Comparison of ENCODE assay signal across 1 cellular context in the genomic region with DNA sequence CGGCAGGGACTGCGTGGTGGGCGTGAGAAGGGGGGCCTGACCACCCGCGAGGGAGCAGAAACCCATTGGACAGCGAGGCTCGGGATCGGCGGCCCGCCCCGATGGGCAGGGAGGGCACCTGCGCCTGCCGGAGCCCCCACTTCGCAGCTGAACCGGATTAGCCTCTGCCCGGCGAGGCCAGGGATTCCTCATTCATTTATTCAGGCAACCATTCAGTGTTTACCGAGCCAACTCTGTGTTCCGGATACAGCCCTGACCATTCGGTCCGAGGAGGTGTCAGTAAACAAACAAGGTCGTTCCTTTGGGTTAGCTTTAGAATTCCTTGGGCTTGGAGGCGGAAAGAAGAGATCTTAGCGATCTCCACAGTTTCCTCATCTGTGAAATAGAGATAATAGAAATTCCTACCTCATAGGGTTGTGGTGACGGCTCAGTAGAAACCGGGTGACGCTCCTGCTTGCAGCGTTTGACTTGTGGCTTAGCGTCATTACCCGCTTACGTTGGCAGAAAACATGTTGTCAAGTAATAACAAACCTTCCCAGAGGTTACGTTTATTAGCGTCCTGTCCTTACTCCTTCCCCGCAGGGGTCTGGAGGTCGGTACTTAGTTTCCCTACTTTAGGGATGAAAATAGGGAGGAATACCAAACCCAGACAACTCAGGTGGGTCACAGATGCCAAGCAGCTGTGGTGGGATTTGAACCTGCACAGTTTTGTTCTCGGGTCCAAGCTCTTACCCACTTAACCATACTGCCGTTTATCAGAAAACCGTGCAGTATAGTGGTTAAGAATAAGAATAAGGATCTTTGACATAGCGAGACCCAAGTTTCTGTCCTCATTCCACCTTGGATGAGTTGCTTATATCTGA.
TF ChIP-seq lines count a peak whose summit lies in the region.

No MANE protein-coding gene starts in this region.

TF ChIP-seq in K562, 482 proteins besides CTCF, POLR2A, EP300 and RAD21 (continued from another document):
- TF ChIP-seq, protein P1, sequence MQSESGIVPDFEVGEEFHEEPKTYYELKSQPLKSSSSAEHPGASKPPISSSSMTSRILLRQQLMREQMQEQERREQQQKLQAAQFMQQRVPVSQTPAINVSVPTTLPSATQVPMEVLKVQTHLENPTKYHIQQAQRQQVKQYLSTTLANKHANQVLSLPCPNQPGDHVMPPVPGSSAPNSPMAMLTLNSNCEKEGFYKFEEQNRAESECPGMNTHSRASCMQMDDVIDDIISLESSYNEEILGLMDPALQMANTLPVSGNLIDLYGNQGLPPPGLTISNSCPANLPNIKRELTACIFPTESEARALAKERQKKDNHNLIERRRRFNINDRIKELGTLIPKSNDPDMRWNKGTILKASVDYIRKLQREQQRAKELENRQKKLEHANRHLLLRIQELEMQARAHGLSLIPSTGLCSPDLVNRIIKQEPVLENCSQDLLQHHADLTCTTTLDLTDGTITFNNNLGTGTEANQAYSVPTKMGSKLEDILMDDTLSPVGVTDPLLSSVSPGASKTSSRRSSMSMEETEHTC (IDR thresholded peaks at IDR 0.05), result no peak
- TF ChIP-seq ESRRA (IDR thresholded peaks at IDR 0.05; ENCODE audit: borderline replicate concordance, low read depth) (peak; percentile 70; the same call in 1 of the 2 replicates), CREB1 (IDR thresholded peaks at IDR 0.05) (peak; percentile 97), CREB1 (CRISPR knock-in tag; IDR thresholded peaks at IDR 0.05) (peak; percentile 95), ZNF583 (CRISPR knock-in tag; IDR thresholded peaks at IDR 0.05) (no peak), FOXJ2 (tag; IDR thresholded peaks at IDR 0.05) (peak; percentile 87), CREBBP (IDR thresholded peaks at IDR 0.05; ENCODE audit: low read depth, low read length) (no peak), TEAD4 (IDR thresholded peaks at IDR 0.05; ENCODE audit: low read length) (peak; percentile 76), TEAD4 (CRISPR knock-in tag; IDR thresholded peaks at IDR 0.05; ENCODE audit: borderline replicate concordance) (0 out of 2 replicates have a peak, but pooled peaks have one; percentile 42), HCFC1 (IDR thresholded peaks at IDR 0.05; ENCODE audit: low read depth, low read length) (no peak), DIDO1 (tag; IDR thresholded peaks at IDR 0.05; ENCODE audit: low read depth) (no peak)
- TF ChIP-seq, protein P2, sequence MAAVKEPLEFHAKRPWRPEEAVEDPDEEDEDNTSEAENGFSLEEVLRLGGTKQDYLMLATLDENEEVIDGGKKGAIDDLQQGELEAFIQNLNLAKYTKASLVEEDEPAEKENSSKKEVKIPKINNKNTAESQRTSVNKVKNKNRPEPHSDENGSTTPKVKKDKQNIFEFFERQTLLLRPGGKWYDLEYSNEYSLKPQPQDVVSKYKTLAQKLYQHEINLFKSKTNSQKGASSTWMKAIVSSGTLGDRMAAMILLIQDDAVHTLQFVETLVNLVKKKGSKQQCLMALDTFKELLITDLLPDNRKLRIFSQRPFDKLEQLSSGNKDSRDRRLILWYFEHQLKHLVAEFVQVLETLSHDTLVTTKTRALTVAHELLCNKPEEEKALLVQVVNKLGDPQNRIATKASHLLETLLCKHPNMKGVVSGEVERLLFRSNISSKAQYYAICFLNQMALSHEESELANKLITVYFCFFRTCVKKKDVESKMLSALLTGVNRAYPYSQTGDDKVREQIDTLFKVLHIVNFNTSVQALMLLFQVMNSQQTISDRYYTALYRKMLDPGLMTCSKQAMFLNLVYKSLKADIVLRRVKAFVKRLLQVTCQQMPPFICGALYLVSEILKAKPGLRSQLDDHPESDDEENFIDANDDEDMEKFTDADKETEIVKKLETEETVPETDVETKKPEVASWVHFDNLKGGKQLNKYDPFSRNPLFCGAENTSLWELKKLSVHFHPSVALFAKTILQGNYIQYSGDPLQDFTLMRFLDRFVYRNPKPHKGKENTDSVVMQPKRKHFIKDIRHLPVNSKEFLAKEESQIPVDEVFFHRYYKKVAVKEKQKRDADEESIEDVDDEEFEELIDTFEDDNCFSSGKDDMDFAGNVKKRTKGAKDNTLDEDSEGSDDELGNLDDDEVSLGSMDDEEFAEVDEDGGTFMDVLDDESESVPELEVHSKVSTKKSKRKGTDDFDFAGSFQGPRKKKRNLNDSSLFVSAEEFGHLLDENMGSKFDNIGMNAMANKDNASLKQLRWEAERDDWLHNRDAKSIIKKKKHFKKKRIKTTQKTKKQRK (IDR thresholded peaks at IDR 0.05; ENCODE audit: borderline replicate concordance, low read depth, low read length), result no peak
- TF ChIP-seq, protein P3, sequence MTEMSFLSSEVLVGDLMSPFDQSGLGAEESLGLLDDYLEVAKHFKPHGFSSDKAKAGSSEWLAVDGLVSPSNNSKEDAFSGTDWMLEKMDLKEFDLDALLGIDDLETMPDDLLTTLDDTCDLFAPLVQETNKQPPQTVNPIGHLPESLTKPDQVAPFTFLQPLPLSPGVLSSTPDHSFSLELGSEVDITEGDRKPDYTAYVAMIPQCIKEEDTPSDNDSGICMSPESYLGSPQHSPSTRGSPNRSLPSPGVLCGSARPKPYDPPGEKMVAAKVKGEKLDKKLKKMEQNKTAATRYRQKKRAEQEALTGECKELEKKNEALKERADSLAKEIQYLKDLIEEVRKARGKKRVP (CRISPR knock-in tag; IDR thresholded peaks at IDR 0.05), result 0 out of 2 replicates have a peak, but pooled peaks have one; percentile 39
- TF ChIP-seq, protein P4, sequence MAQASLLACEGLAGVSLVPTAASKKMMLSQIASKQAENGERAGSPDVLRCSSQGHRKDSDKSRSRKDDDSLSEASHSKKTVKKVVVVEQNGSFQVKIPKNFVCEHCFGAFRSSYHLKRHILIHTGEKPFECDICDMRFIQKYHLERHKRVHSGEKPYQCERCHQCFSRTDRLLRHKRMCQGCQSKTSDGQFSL (CRISPR knock-in tag; IDR thresholded peaks at IDR 0.05), result no peak
- TF ChIP-seq, protein P4 (tag; IDR thresholded peaks at IDR 0.05), result no peak
